Comparison of ENCODE assay signal across 16 cellular contexts in the genomic region with DNA sequence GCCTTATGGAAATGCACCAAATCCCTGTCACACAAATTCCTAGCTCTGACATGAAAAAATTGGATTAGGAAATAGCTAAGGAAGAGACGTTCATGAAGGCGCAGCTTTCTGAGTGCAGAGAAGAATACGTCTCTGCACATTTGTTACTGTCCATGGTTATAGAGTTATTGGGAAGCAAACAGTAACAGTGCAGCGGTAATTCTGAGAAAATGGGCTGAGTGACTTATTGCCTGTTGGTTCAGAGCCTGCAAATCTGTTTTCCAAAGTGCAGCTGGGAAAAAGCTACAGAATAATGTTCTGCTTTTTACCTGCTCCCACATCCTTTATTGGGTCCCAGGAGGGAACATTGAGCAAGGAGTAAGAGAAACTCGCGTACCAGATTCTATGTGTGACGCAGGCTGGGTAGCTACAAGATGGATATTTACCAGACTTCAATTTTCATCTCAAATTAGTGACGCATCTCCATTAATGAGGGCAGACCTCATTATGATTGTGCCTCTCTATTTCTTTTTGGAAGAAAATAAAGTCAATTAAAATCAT.
DNase-seq lines count a peak whose midpoint lies in the region; ATAC-seq and TF ChIP-seq lines count a peak whose summit lies in the region.
"Had no signal": no experiment of that assay in that cellular context is flagged by ENCODE, and none has a peak within 500 bp of the region (broad histone marks: within the 10 kb centered on the region; RNA-seq: fewer than 3 reads in every experiment).

No MANE protein-coding gene starts in this region.

- no peak overlapping the region for H3K4me2 ChIP-seq in neuronal stem cell (ENCODE audit: insufficient read depth, low read length, poor library complexity, severe bottlenecking)
- H3K4me2 ChIP-seq: BLaER1 had no signal

- H3K4me3 ChIP-seq in fibroblast of villous mesenchyme (ENCODE audit: low read depth, low read length) = no peak overlapping the region
- H3K4me3 ChIP-seq in neuronal stem cell (ENCODE audit: low read length in 2 of 2) = no peak overlapping the region
- H3K4me3 ChIP-seq: BLaER1, GM23248 had no signal

- no peak overlapping the region for H3K4ac ChIP-seq in neuronal stem cell (ENCODE audit: low read length)

- H3K79me1 ChIP-seq in neuronal stem cell (ENCODE audit: low read depth, low read length) = no peaks in the 10 kb centered on the region

- H3K9me3 ChIP-seq in neuronal stem cell (replicated peaks in 1 of 2; ENCODE audit: control insufficient read depth in 2 of 2, insufficient read depth in 1 of 2, low read depth in 1 of 2, low read length in 2 of 2) = peaks cover 0 to 2% of the 10 kb centered on the region in 2 donors
- H3K9me3 ChIP-seq: BLaER1, Caco-2 had no signal

- no peak overlapping the region for H3K14ac ChIP-seq in neuronal stem cell (ENCODE audit: low read length)

- peak overlapping the region; percentile 41 for H3K27ac ChIP-seq in neuronal stem cell (replicated peaks; ENCODE audit: low read length)
- H3K27ac ChIP-seq: BLaER1, C4-2B, GM23248 had no signal

- H2BK5ac ChIP-seq in neuronal stem cell (ENCODE audit: low read length) = no peak overlapping the region

- DNase-seq in NCI-H82 treated with DMSO at 0.1 percent for 48 hours (lab: John Stamatoyannopoulos, UW; ENCODE audit: unreplicated experiment) (peak; percentile 56), fibroblast of villous mesenchyme (ENCODE audit: low read depth) (peak; percentile 17), neuronal stem cell (ENCODE audit: low spot score) (no peak)
- no peak for DNase-seq in stimulated activated naive CD4-positive, alpha-beta T cell (lab: John Stamatoyannopoulos, UW)
- DNase-seq: Caco-2; CD4-positive, CD25-positive, alpha-beta regulatory T cell; CD8-positive, alpha-beta T cell; DMS153; DND-41; GM23248; H7; HCEC 1CT had no signal

- H2BK120ac ChIP-seq in neuronal stem cell (ENCODE audit: low read depth, low read length) = no peak overlapping the region

- H3K27me3 ChIP-seq in neuronal stem cell (ENCODE audit: control insufficient read depth in 3 of 3, insufficient read depth in 3 of 3, low read depth in 1 of 3, low read length in 3 of 3) = no peaks in the 10 kb centered on the region
- H3K27me3 ChIP-seq: BLaER1 had no signal

- peaks cover 0 to 5% of the 10 kb centered on the region in 2 donors for H3K4me1 ChIP-seq in neuronal stem cell (ENCODE audit: control insufficient read depth in 2 of 2, insufficient read depth in 1 of 2, low read depth in 1 of 2, low read length in 2 of 2)
- H3K4me1 ChIP-seq: BLaER1, Caco-2 had no signal

- H4K8ac ChIP-seq in neuronal stem cell (ENCODE audit: low read depth, low read length) = no peak overlapping the region

- WGBS in neuronal stem cell (ENCODE audit: extremely low coverage in 2 of 2, insufficient read length in 2 of 2, insufficient replicate concordance in 1 of 2), 2 donors = no CpG with 5 or more reads among the region's 8 CpGs

- no peak overlapping the region for H3K23ac ChIP-seq in neuronal stem cell (ENCODE audit: low read depth, low read length, poor library complexity)

- no peaks in the 10 kb centered on the region for H3K36me3 ChIP-seq in neuronal stem cell (replicated peaks in 1 of 2; ENCODE audit: control insufficient read depth in 2 of 2, insufficient read depth in 2 of 2, low read length in 2 of 2)
- H3K36me3 ChIP-seq: BLaER1 had no signal

- no peak overlapping the region for H2BK12ac ChIP-seq in neuronal stem cell (ENCODE audit: low read length)

- H3K9ac ChIP-seq in neuronal stem cell (ENCODE audit: low read depth, low read length, poor library complexity) = no peak overlapping the region
- H3K9ac ChIP-seq: BLaER1, GM23248 had no signal

- H4K91ac ChIP-seq in neuronal stem cell (ENCODE audit: low read depth, low read length, poor library complexity) = no peak overlapping the region

- no peak overlapping the region for H2AK5ac ChIP-seq in neuronal stem cell (ENCODE audit: low read depth, low read length)

- TF ChIP-seq CTCF in fibroblast of villous mesenchyme (IDR thresholded peaks at IDR 0.05; ENCODE audit: insufficient read depth, low read depth, low read length) = no peak

- H3K18ac ChIP-seq in neuronal stem cell (ENCODE audit: low read length) = no peak overlapping the region

- ATAC-seq in GM18498 (IDR thresholded peaks at IDR 0.05; ENCODE audit: unreplicated experiment) (no peak), HG02588 (IDR thresholded peaks at IDR 0.05; ENCODE audit: unreplicated experiment) (no peak)
- ATAC-seq: CD8-positive, alpha-beta T cell had no signal

- no peak overlapping the region for H2AFZ ChIP-seq in neuronal stem cell (ENCODE audit: low read length)
- H2AFZ ChIP-seq: GM23248 had no signal

- no peak overlapping the region for H2BK15ac ChIP-seq in neuronal stem cell (ENCODE audit: low read length)

Comparison
In these comparisons a context has a peak if more than half of its experiments do, and no peak if none do; other contexts are left out.
1. DNase-seq: peak in NCI-H82 treated with DMSO at 0.1 percent for 48 hours (single experiment) and fibroblast of villous mesenchyme (single experiment); none in neuronal stem cell (single experiment) and stimulated activated naive CD4-positive, alpha-beta T cell (0 of 6).